18 cellular contexts compared by ENCODE assay signal in genomic region chr4:36835246-36835645, GRCh38.
"Had no signal": no experiment of that assay in that cellular context is flagged by ENCODE, and none has a peak within 500 bp of the region (broad histone marks: within the 10 kb centered on the region; RNA-seq: fewer than 3 reads in every experiment).

No MANE protein-coding gene starts in this region.

- H3K36me3 ChIP-seq: gastrocnemius medialis, left ventricle myocardium inferior, thyroid gland had no signal

- DNase-seq: activated CD4-positive, alpha-beta memory T cell treated with anti-CD3 and anti-CD28 coated beads, Interleukin-2, amount 10 ng/mL, durations not matched to agents 7 days and 5 days; activated CD4-positive, alpha-beta T cell treated with anti-CD3 and anti-CD28 coated beads for 48 hours; activated CD8-positive, alpha-beta memory T cell treated with anti-CD3 and anti-CD28 coated beads, Interleukin-2, amount 10 ng/mL, durations not matched to agents 7 days and 5 days; activated naive CD4-positive, alpha-beta T cell treated with anti-CD3 and anti-CD28 coated beads, Interleukin-2, amount 10 ng/mL, durations not matched to agents 7 days and 5 days; activated T-cell treated with anti-CD3 and anti-CD28 coated beads, Interleukin-2, amount 50 U/mL, for 1 hour; effector CD4-positive, alpha-beta T cell; gastrocnemius medialis; head of caudate nucleus; left ventricle myocardium inferior; mammary epithelial cell; nephron progenitor cell; occipital lobe; posterior cingulate gyrus; retina; stimulated activated naive B cell treated with anti-CD40 and anti-IgM and Interleukin-4, amounts not matched to agents 10 μg/mL and 1 μg/mL and 100 μg/mL, for 72 hours; thyroid gland had no signal

- H3K4me1 ChIP-seq: gastrocnemius medialis, left ventricle myocardium inferior, thyroid gland had no signal

- H3K9me3 Mint-ChIP-seq: activated CD4-positive, alpha-beta memory T cell treated with anti-CD3 and anti-CD28 coated beads, Interleukin-2, amount 10 ng/mL, durations not matched to agents 7 days and 5 days; activated naive CD4-positive, alpha-beta T cell treated with anti-CD3 and anti-CD28 coated beads, Interleukin-2, amount 10 ng/mL, durations not matched to agents 7 days and 5 days; nephron progenitor cell; stimulated activated naive B cell treated with anti-CD40 and anti-IgM and Interleukin-4, amounts not matched to agents 10 μg/mL and 1 μg/mL and 100 μg/mL, for 72 hours; T-helper 2 cell treated with Interferon-gamma antibody and Interleukin-4, amounts not matched to agents 5 μg/mL and 100 μg/mL, for 36 hours had no signal

- H3K27me3 Mint-ChIP-seq: activated CD8-positive, alpha-beta memory T cell treated with anti-CD3 and anti-CD28 coated beads, Interleukin-2, amount 10 ng/mL, durations not matched to agents 7 days and 5 days; activated naive CD4-positive, alpha-beta T cell treated with anti-CD3 and anti-CD28 coated beads, Interleukin-2, amount 10 ng/mL, durations not matched to agents 7 days and 5 days; stimulated activated naive B cell treated with anti-CD40 and anti-IgM and Interleukin-4, amounts not matched to agents 10 μg/mL and 1 μg/mL and 100 μg/mL, for 72 hours had no signal

- H3K4me3 ChIP-seq: gastrocnemius medialis, left ventricle myocardium inferior, thyroid gland had no signal

- ATAC-seq: activated CD8-positive, alpha-beta memory T cell treated with anti-CD3 and anti-CD28 coated beads, Interleukin-2, amount 10 ng/mL, durations not matched to agents 7 days and 5 days; esophagus mucosa; gastrocnemius medialis had no signal

- H3K36me3 Mint-ChIP-seq: activated CD8-positive, alpha-beta memory T cell treated with anti-CD3 and anti-CD28 coated beads, Interleukin-2, amount 10 ng/mL, durations not matched to agents 7 days and 5 days; activated naive CD4-positive, alpha-beta T cell treated with anti-CD3 and anti-CD28 coated beads, Interleukin-2, amount 10 ng/mL, durations not matched to agents 7 days and 5 days; stimulated activated naive B cell treated with anti-CD40 and anti-IgM and Interleukin-4, amounts not matched to agents 10 μg/mL and 1 μg/mL and 100 μg/mL, for 72 hours had no signal

- H3K27ac Mint-ChIP-seq: activated CD4-positive, alpha-beta memory T cell treated with anti-CD3 and anti-CD28 coated beads, Interleukin-2, amount 10 ng/mL, durations not matched to agents 7 days and 5 days; activated CD8-positive, alpha-beta memory T cell treated with anti-CD3 and anti-CD28 coated beads, Interleukin-2, amount 10 ng/mL, durations not matched to agents 7 days and 5 days; activated naive CD4-positive, alpha-beta T cell treated with anti-CD3 and anti-CD28 coated beads, Interleukin-2, amount 10 ng/mL, durations not matched to agents 7 days and 5 days; nephron progenitor cell; stimulated activated naive B cell treated with anti-CD40 and anti-IgM and Interleukin-4, amounts not matched to agents 10 μg/mL and 1 μg/mL and 100 μg/mL, for 72 hours; T-helper 2 cell treated with Interferon-gamma antibody and Interleukin-4, amounts not matched to agents 5 μg/mL and 100 μg/mL, for 36 hours had no signal

- H3K4me1 Mint-ChIP-seq: activated CD4-positive, alpha-beta memory T cell treated with anti-CD3 and anti-CD28 coated beads, Interleukin-2, amount 10 ng/mL, durations not matched to agents 7 days and 5 days; activated CD8-positive, alpha-beta memory T cell treated with anti-CD3 and anti-CD28 coated beads, Interleukin-2, amount 10 ng/mL, durations not matched to agents 7 days and 5 days; activated naive CD4-positive, alpha-beta T cell treated with anti-CD3 and anti-CD28 coated beads, Interleukin-2, amount 10 ng/mL, durations not matched to agents 7 days and 5 days; nephron progenitor cell; stimulated activated naive B cell treated with anti-CD40 and anti-IgM and Interleukin-4, amounts not matched to agents 10 μg/mL and 1 μg/mL and 100 μg/mL, for 72 hours had no signal

- H3K4me3 Mint-ChIP-seq: activated CD4-positive, alpha-beta memory T cell treated with anti-CD3 and anti-CD28 coated beads, Interleukin-2, amount 10 ng/mL, durations not matched to agents 7 days and 5 days; activated CD8-positive, alpha-beta memory T cell treated with anti-CD3 and anti-CD28 coated beads, Interleukin-2, amount 10 ng/mL, durations not matched to agents 7 days and 5 days; activated naive CD4-positive, alpha-beta T cell treated with anti-CD3 and anti-CD28 coated beads, Interleukin-2, amount 10 ng/mL, durations not matched to agents 7 days and 5 days; nephron progenitor cell; stimulated activated naive B cell treated with anti-CD40 and anti-IgM and Interleukin-4, amounts not matched to agents 10 μg/mL and 1 μg/mL and 100 μg/mL, for 72 hours; T-helper 2 cell treated with Interferon-gamma antibody and Interleukin-4, amounts not matched to agents 5 μg/mL and 100 μg/mL, for 36 hours had no signal

- H3K27ac ChIP-seq: gastrocnemius medialis, left ventricle myocardium inferior, thyroid gland had no signal

- H3K9me3 ChIP-seq: gastrocnemius medialis, left ventricle myocardium inferior, thyroid gland had no signal

- H3K27me3 ChIP-seq: gastrocnemius medialis, thyroid gland had no signal
